20 cellular contexts compared by ENCODE assay signal in the genomic region with DNA sequence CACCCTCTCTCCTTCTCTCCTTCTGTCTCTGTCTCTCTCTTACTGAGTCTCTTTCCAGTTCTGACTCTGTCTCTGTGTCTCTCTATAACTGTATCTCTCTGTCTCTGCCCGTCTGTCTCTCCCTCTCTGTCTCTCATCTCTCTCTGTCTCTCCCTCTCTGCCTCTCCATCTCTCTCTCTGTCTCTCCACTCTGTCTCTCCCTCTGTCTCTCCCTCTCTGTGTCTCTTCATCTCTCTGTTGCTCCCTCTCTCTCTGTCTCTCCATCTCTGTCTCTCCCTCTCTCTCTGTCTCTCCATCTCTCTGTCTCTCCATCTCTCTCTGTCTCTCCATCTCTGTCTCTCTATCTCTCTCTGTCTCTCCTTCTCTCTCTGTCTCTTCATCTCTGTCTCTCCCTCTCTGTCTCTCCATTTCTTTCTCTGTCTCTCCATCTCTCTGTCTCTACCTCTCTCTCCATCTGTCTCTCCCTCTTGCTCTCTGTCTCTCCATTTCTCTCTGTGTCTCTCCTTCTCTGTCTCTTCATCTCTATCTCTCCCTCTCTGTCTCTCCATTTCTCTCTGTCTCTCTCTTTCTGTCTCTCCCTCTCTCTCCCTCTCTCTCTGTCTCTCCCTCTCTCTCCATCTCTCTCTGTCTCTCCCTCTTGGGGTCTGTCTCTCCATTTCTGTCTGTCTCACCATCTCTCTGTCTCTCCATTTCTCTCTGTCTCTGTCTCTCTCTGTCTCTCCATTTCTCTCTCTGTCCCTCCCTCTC. TPM values are rescaled to one million over a fixed set of nuclear protein-coding genes. Genes with fewer than 3 reads are reported as not detected.
DNase-seq lines count a peak whose midpoint lies in the region; ATAC-seq and TF ChIP-seq lines count a peak whose summit lies in the region.
"Had no signal": no experiment of that assay in that cellular context is flagged by ENCODE, and none has a peak within 500 bp of the region (broad histone marks: within the 10 kb centered on the region; RNA-seq: fewer than 3 reads in every experiment).

No MANE protein-coding gene starts in this region.

- no peak overlapping the region for H3K4me3 Mint-ChIP-seq in central memory CD8-positive, alpha-beta T cell
- H3K4me3 Mint-ChIP-seq in nephron, result peak overlapping the region; percentile 75 to 78 (median 76)
- no peak overlapping the region for H3K4me3 Mint-ChIP-seq in Calu3 (ENCODE audit: low read depth, unreplicated experiment)
- H3K4me3 Mint-ChIP-seq: activated naive CD4-positive, alpha-beta T cell treated with anti-CD3 and anti-CD28 coated beads, Interleukin-2, amount 10 ng/mL, durations not matched to agents 7 days and 5 days; stimulated activated naive CD8-positive, alpha-beta T cell treated with anti-CD3 and anti-CD28 coated beads, Interleukin-15, Interleukin-2, amounts not matched to agents 100 ng/mL and 50 ng/mL, for 24 hours had no signal

- peaks cover 68% of the 10 kb centered on the region for H3K27me3 Mint-ChIP-seq in central memory CD8-positive, alpha-beta T cell
- H3K27me3 Mint-ChIP-seq in nephron (ENCODE audit: low read depth), result peaks cover 57% of the 10 kb centered on the region
- H3K27me3 Mint-ChIP-seq in Calu3 (ENCODE audit: unreplicated experiment), result peaks cover 80% of the 10 kb centered on the region

- ATAC-seq in central memory CD8-positive, alpha-beta T cell (replicated peaks; ENCODE audit: extremely low read depth, poor library complexity, severe bottlenecking), result no peak
- ATAC-seq in HG03520 (IDR thresholded peaks at IDR 0.05; ENCODE audit: unreplicated experiment) (no peak), mucosa of descending colon (no peak)

- CTCF ChIA-PET in A673 (lab: Charles Lee) (no interaction called here), Calu3 (lab: Charles Lee) (no interaction called here)

- BruUV-seq in A673 (replicated peaks; lab: Mats Ljungman, UMichigan), result no TSS peak
- no TSS peak for BruUV-seq in Calu3 (replicated peaks; lab: Mats Ljungman, UMichigan)

- no peaks in the 10 kb centered on the region for H3K9me3 ChIP-seq in A673 (ENCODE audit: low read depth, low read length, poor library complexity, severe bottlenecking)
- no peaks in the 10 kb centered on the region for H3K9me3 ChIP-seq in mucosa of descending colon
- H3K9me3 ChIP-seq: MG63, upper lobe of left lung had no signal

- TF ChIP-seq CTCF in A673 (conservative IDR thresholded peaks at IDR 0.05; ENCODE audit: low read depth, low read length) (no peak), nephron (IDR thresholded peaks at IDR 0.05; ENCODE audit: unreplicated experiment in 3 of 3) (no peak), mucosa of descending colon (IDR thresholded peaks at IDR 0.05) (no peak), Calu3 (IDR thresholded peaks at IDR 0.05; ENCODE audit: unreplicated experiment) (no peak)

- peaks cover 37% of the 10 kb centered on the region for H3K4me1 Mint-ChIP-seq in central memory CD8-positive, alpha-beta T cell
- H3K4me1 Mint-ChIP-seq in nephron (peaks cover 44% of the 10 kb centered on the region), Calu3 (ENCODE audit: low read depth, unreplicated experiment) (peaks cover 35% of the 10 kb centered on the region)

- peak overlapping the region; percentile 67 for H3K27ac Mint-ChIP-seq in central memory CD8-positive, alpha-beta T cell (ENCODE audit: low read depth)
- H3K27ac Mint-ChIP-seq in nephron (peak overlapping the region; percentile 81 to 94 (median 84)), Calu3 (ENCODE audit: unreplicated experiment) (no peak overlapping the region)
- H3K27ac Mint-ChIP-seq: activated naive CD4-positive, alpha-beta T cell treated with anti-CD3 and anti-CD28 coated beads, Interleukin-2, amount 10 ng/mL, durations not matched to agents 7 days and 5 days; stimulated activated naive CD8-positive, alpha-beta T cell treated with anti-CD3 and anti-CD28 coated beads, Interleukin-15, Interleukin-2, amounts not matched to agents 100 ng/mL and 50 ng/mL, for 24 hours had no signal

- intact Hi-C loops in A673 (cut with micrococcal nuclease; ENCODE audit: unreplicated experiment), result no loop called here
- intact Hi-C loops in mucosa of descending colon (cut with DNase I, micrococcal nuclease), result no loop called here
- intact Hi-C loops in Calu3 (cut with micrococcal nuclease; ENCODE audit: unreplicated experiment), result no loop called here

- DNase-seq in A673 (ENCODE audit: low spot score) (no peak), H7 (no peak), mucosa of descending colon (no peak), Calu3 (no peak), C1 segment of cervical spinal cord (lab: John Stamatoyannopoulos, UW) (no peak)
- no peak for DNase-seq in central memory CD8-positive, alpha-beta T cell (ENCODE audit: low spot score in 2 of 2)
- DNase-seq: activated CD4-positive, alpha-beta T cell treated with anti-CD3 and anti-CD28 coated beads, Interleukin-2, amount 50 U/mL, for 4 hours; activated naive CD4-positive, alpha-beta T cell treated with anti-CD3 and anti-CD28 coated beads, Interleukin-2, amount 10 ng/mL, durations not matched to agents 7 days and 5 days; hippocampal formation; MG63; NCI-H187; NCI-H446 treated with DMSO at 0.1 percent for 48 hours; SW 1271 had no signal

- peaks cover 9% of the 10 kb centered on the region for H3K36me3 Mint-ChIP-seq in central memory CD8-positive, alpha-beta T cell (ENCODE audit: insufficient read depth)
- no peaks in the 10 kb centered on the region for H3K36me3 Mint-ChIP-seq in nephron (ENCODE audit: low read depth)
- H3K36me3 Mint-ChIP-seq in Calu3 (ENCODE audit: insufficient read depth, unreplicated experiment), result peaks cover 12% of the 10 kb centered on the region
- H3K36me3 Mint-ChIP-seq: activated naive CD4-positive, alpha-beta T cell treated with anti-CD3 and anti-CD28 coated beads, Interleukin-2, amount 10 ng/mL, durations not matched to agents 7 days and 5 days had no signal

- POLR2A ChIA-PET in A673 (lab: Charles Lee; ENCODE audit: low non-redundant PET), result no interaction called here

- H3K9me3 Mint-ChIP-seq in central memory CD8-positive, alpha-beta T cell, result no peaks in the 10 kb centered on the region
- H3K9me3 Mint-ChIP-seq in nephron, result no peaks in the 10 kb centered on the region
- no peaks in the 10 kb centered on the region for H3K9me3 Mint-ChIP-seq in Calu3 (ENCODE audit: low read depth, unreplicated experiment)
- H3K9me3 Mint-ChIP-seq: activated naive CD4-positive, alpha-beta T cell treated with anti-CD3 and anti-CD28 coated beads, Interleukin-2, amount 10 ng/mL, durations not matched to agents 7 days and 5 days; stimulated activated naive CD8-positive, alpha-beta T cell treated with anti-CD3 and anti-CD28 coated beads, Interleukin-15, Interleukin-2, amounts not matched to agents 100 ng/mL and 50 ng/mL, for 24 hours had no signal

- H3K4me1 ChIP-seq in A673 (ENCODE audit: insufficient read depth, low read length, poor library complexity, severe bottlenecking) (peaks cover 37% of the 10 kb centered on the region), mucosa of descending colon (ENCODE audit: low read depth) (no peaks in the 10 kb centered on the region)

- H3K27me3 ChIP-seq in A673 (replicated peaks; ENCODE audit: insufficient read depth, low read depth, low read length, poor library complexity) (peaks cover 25% of the 10 kb centered on the region), H7 (ENCODE audit: control insufficient read depth, insufficient read depth, low read length) (peaks cover 63% of the 10 kb centered on the region)

- H3K4me3 ChIP-seq in A673 (ENCODE audit: low read depth, low read length, poor library complexity, severe bottlenecking) (peak overlapping the region; percentile 23), H7 (ENCODE audit: insufficient read depth, low read depth, low read length) (peak overlapping the region; percentile 4; the same call in 1 of the 2 replicates), mucosa of descending colon (no peak overlapping the region)
- H3K4me3 ChIP-seq: coronary artery, MG63, upper lobe of left lung had no signal

- H3K27ac ChIP-seq in A673 (ENCODE audit: low read depth, low read length, poor library complexity, severe bottlenecking), result no peak overlapping the region
- H3K27ac ChIP-seq: coronary artery, upper lobe of left lung had no signal

- no peaks in the 10 kb centered on the region for H3K36me3 ChIP-seq in A673 (ENCODE audit: insufficient read depth, low read length, poor library complexity, severe bottlenecking)
- H3K36me3 ChIP-seq in H7 (replicated peaks; ENCODE audit: control insufficient read depth, insufficient read depth, low read length), result no peaks in the 10 kb centered on the region
- H3K36me3 ChIP-seq in mucosa of descending colon (ENCODE audit: low read depth), result no peaks in the 10 kb centered on the region
- H3K36me3 ChIP-seq: MG63, upper lobe of left lung had no signal

RNA-seq across cellular contexts. Expression of a gene that starts 3.3 kb away (rescaled TPM):
- total RNA-seq in A673 (2021), result 9.6 and 21.3 TPM in 2 replicates
- total RNA-seq in H7 (2014; rRNA removed; shearing (Covaris generic)), result 87.0 and 134 TPM in 2 replicates
- total RNA-seq in mucosa of descending colon, result 10 to 100 TPM in 1 of 3 donors, 1 to 10 TPM in 2; 2.1 to 11.6 (median 4.2) TPM
- 0.87 and 2.0 TPM in 2 replicates for total RNA-seq in Calu3 (2022)

RNA-seq across cellular contexts. Expression of a gene that starts 49.1 kb away (rescaled TPM):
- total RNA-seq in A673 (2021), result 3.2 and 6.6 TPM in 2 replicates
- total RNA-seq in H7 (2014; rRNA removed; shearing (Covaris generic)), result 6.7 and 10.3 TPM in 2 replicates
- total RNA-seq in mucosa of descending colon, result 10 to 100 TPM in 1 of 3 donors, 1 to 10 TPM in 1, under 1 TPM in 1; 0.75 to 17.5 (median 2.1) TPM
- total RNA-seq in Calu3 (2022), result 0.12 and 0.33 TPM in 2 replicates
- total RNA-seq: fibroblast of villous mesenchyme, mesenteric fat pad had no signal

Comparison
In these comparisons a context has a peak if more than half of its experiments do, and no peak if none do; other contexts are left out.
1. H3K4me3 Mint-ChIP-seq: peak in nephron (3 of 3); none in central memory CD8-positive, alpha-beta T cell (single experiment) and Calu3 (single experiment).